In the genomic region with DNA sequence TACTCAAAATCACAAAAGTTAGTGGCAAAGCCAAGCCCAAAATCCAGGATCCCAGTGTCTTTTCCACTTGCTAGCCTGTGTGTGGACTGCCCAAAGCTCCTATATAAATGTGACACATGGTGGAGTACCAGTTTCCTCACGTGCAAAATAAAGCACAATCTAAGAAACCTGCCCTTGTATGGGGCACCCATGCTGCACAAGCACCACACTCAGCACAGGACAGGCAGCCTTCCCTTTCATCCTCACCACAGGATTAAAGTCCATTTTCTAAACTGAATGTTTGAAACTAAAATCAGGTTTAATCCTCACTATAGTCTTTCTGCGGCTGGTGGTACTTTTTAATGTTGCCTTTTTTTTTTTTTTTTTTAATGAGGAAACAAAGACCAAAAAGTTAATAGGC, we compare ENCODE assay signal across 2 cellular contexts.
TF ChIP-seq lines count a peak whose summit lies in the region.

No MANE protein-coding gene starts in this region.

TF ChIP-seq in GM12878, 131 proteins besides CTCF, POLR2A, EP300 and RAD21 (continued from another document):
- TF ChIP-seq, protein P1, sequence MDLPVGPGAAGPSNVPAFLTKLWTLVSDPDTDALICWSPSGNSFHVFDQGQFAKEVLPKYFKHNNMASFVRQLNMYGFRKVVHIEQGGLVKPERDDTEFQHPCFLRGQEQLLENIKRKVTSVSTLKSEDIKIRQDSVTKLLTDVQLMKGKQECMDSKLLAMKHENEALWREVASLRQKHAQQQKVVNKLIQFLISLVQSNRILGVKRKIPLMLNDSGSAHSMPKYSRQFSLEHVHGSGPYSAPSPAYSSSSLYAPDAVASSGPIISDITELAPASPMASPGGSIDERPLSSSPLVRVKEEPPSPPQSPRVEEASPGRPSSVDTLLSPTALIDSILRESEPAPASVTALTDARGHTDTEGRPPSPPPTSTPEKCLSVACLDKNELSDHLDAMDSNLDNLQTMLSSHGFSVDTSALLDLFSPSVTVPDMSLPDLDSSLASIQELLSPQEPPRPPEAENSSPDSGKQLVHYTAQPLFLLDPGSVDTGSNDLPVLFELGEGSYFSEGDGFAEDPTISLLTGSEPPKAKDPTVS (IDR thresholded peaks at IDR 0.05; ENCODE audit: low read depth, low read length): no peak

TF ChIP-seq in liver, 16 proteins besides CTCF, POLR2A, EP300 and RAD21:
- TF ChIP-seq, protein P2, sequence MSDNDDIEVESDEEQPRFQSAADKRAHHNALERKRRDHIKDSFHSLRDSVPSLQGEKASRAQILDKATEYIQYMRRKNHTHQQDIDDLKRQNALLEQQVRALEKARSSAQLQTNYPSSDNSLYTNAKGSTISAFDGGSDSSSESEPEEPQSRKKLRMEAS (IDR thresholded peaks at IDR 0.05): no peak
- peak; percentile 57 to 63 for TF ChIP-seq HNF4A (conservative IDR thresholded peaks at IDR 0.05)
- no peak for TF ChIP-seq FOXA1 (IDR thresholded peaks at IDR 0.05)
- no peak for TF ChIP-seq GABPA (IDR thresholded peaks at IDR 0.05 in 1 of 2, conservative IDR thresholded peaks at IDR 0.05 in 1 of 2)
TF ChIP-seq in liver: peak in this region for 1.
